Comparison of ENCODE assay signal across 8 cellular contexts in genomic region chr3:69738291-69738690, GRCh38. TPM values are rescaled to one million over a fixed set of nuclear protein-coding genes. Genes with fewer than 3 reads are reported as not detected.
DNase-seq lines count a peak whose midpoint lies in the region; ATAC-seq and TF ChIP-seq lines count a peak whose summit lies in the region.

No MANE protein-coding gene starts in this region.

- peak overlapping the region; percentile 100 for H3K4me2 ChIP-seq in trophoblast cell (ENCODE audit: low read length)

- no peak overlapping the region for H4K91ac ChIP-seq in trophoblast cell (ENCODE audit: low read depth, low read length)

- no peaks in the 10 kb centered on the region for H3K79me1 ChIP-seq in trophoblast cell (ENCODE audit: low read length)

- H3K79me2 ChIP-seq in trophoblast cell (ENCODE audit: control insufficient read depth, insufficient read depth, low read length, poor library complexity), result no peaks in the 10 kb centered on the region

- no peaks in the 10 kb centered on the region for H3K27me3 ChIP-seq in trophoblast cell (ENCODE audit: insufficient read depth, low read length)

- no peak overlapping the region for H2AFZ ChIP-seq in trophoblast cell (ENCODE audit: insufficient read depth, low read length, poor library complexity)

- no peak overlapping the region for H3K18ac ChIP-seq in trophoblast cell (ENCODE audit: low read length)

- H3K4me3 ChIP-seq in fibroblast of mammary gland (ENCODE audit: control insufficient read depth, low read depth, low read length) (peak overlapping the region; percentile 88), trophoblast cell (ENCODE audit: low read depth, low read length) (no peak overlapping the region)

- no peak overlapping the region for H2BK12ac ChIP-seq in trophoblast cell (ENCODE audit: low read length)

- DNase-seq in EL, result peak; percentile 31
- DNase-seq in RKO (ENCODE audit: low spot score), result peak; percentile 57
- no peak for DNase-seq in fibroblast of mammary gland (ENCODE audit: low read depth)
- DNase-seq in trophoblast cell, result peak in 1 of 2 donors; percentile 18
- no peak for DNase-seq in effector memory CD8-positive, alpha-beta T cell
- DNase-seq in activated CD4-positive, alpha-beta T cell treated with anti-CD3 and anti-CD28 coated beads, Interleukin-2, amount 50 U/mL, for 48 hours, result no peak

- no peak overlapping the region for H2AK5ac ChIP-seq in trophoblast cell (ENCODE audit: low read length)

- H3K27ac ChIP-seq in trophoblast cell (ENCODE audit: low read depth, low read length), result no peak overlapping the region

- H3K4me3 Mint-ChIP-seq in effector memory CD8-positive, alpha-beta T cell, result peak overlapping the region in 1 of 2 donors; percentile 33

- no peaks in the 10 kb centered on the region for H3K36me3 ChIP-seq in trophoblast cell (ENCODE audit: control insufficient read depth in 1 of 2, insufficient read depth in 2 of 2, low read length in 2 of 2)

- TF ChIP-seq CTCF in fibroblast of mammary gland (conservative IDR thresholded peaks at IDR 0.05; ENCODE audit: control insufficient read depth, insufficient read depth, low read depth, low read length), result no peak

- no peak overlapping the region for H3K23ac ChIP-seq in trophoblast cell (ENCODE audit: low read length)

- peaks cover 29 to 57% of the 10 kb centered on the region in 2 donors for H3K27me3 Mint-ChIP-seq in effector memory CD8-positive, alpha-beta T cell

- ATAC-seq in HG02970 (IDR thresholded peaks at IDR 0.05; ENCODE audit: low FRiP score, unreplicated experiment), result no peak
- ATAC-seq in effector memory CD8-positive, alpha-beta T cell (replicated peaks), result no peak
- ATAC-seq in GM19328 (IDR thresholded peaks at IDR 0.05; ENCODE audit: unreplicated experiment), result no peak

- WGBS in trophoblast cell (ENCODE audit: extremely low coverage, insufficient coverage, insufficient read length), result no CpG with 5 or more reads among the region's 4 CpGs

- H4K8ac ChIP-seq in trophoblast cell (ENCODE audit: low read depth, low read length), result no peak overlapping the region

- no peak overlapping the region for H4K12ac ChIP-seq in trophoblast cell (ENCODE audit: low read depth, low read length)

- H3K9me3 ChIP-seq in trophoblast cell (ENCODE audit: insufficient read depth, low read depth, low read length), result no peaks in the 10 kb centered on the region

- no peak overlapping the region for H3K14ac ChIP-seq in trophoblast cell (ENCODE audit: low read length)

- H3K9ac ChIP-seq in trophoblast cell (ENCODE audit: low read length), result no peak overlapping the region

- H3K4me1 Mint-ChIP-seq in effector memory CD8-positive, alpha-beta T cell (ENCODE audit: low read depth in 2 of 2), result no peaks in the 10 kb centered on the region

- H3K36me3 Mint-ChIP-seq in effector memory CD8-positive, alpha-beta T cell (ENCODE audit: insufficient read depth), result no peaks in the 10 kb centered on the region

- peaks cover 0 to 5% of the 10 kb centered on the region in 2 experiments for H3K4me1 ChIP-seq in trophoblast cell (ENCODE audit: control insufficient read depth in 1 of 2, insufficient read depth in 2 of 2, low read length in 2 of 2)

- H3K9me3 Mint-ChIP-seq in effector memory CD8-positive, alpha-beta T cell, result peaks cover 0 to 7% of the 10 kb centered on the region in 2 donors

- no peak overlapping the region for H3K27ac Mint-ChIP-seq in effector memory CD8-positive, alpha-beta T cell

- H3K4ac ChIP-seq in trophoblast cell (ENCODE audit: low read depth, low read length), result no peak overlapping the region

- no peak overlapping the region for H2BK5ac ChIP-seq in trophoblast cell (ENCODE audit: low read depth, low read length, poor library complexity)

- H2BK120ac ChIP-seq in trophoblast cell (ENCODE audit: insufficient read depth, low read length, poor library complexity), result no peak overlapping the region

RNA-seq across cellular contexts. Expression of gene MITF, which starts 1.0 kb away (rescaled TPM):
- polyA plus RNA-seq in trophoblast cell (2013), result 2.6 and 2.8 TPM in 2 replicates

Comparison
In these comparisons a context has a peak if more than half of its experiments do, and no peak if none do; other contexts are left out.
1. DNase-seq: peak in EL (single experiment) and RKO (single experiment); none in fibroblast of mammary gland (single experiment), effector memory CD8-positive, alpha-beta T cell (0 of 3) and activated CD4-positive, alpha-beta T cell treated with anti-CD3 and anti-CD28 coated beads, Interleukin-2, amount 50 U/mL, for 48 hours (0 of 2).